In genomic region chr14:74084277-74085046, GRCh38 we compare ENCODE assay signal across 8 cellular contexts. TPM values are rescaled to one million over a fixed set of nuclear protein-coding genes. Genes with fewer than 3 reads are reported as not detected.
DNase-seq lines count a peak whose midpoint lies in the region; ATAC-seq and TF ChIP-seq lines count a peak whose summit lies in the region.

Gene ALDH6A1 (minus strand): TSS chr14:74084453. CDS start chr14:74084394, 59 bp downstream.
Gene LIN52 (plus strand): TSS chr14:74084956. CDS start chr14:74084975, 19 bp downstream.

- DNase-seq in NCI-H128 (lab: John Stamatoyannopoulos, UW; ENCODE audit: unreplicated experiment) (peak; percentile 100), head of caudate nucleus (peak; percentile 95 to 100 (median 99)), osteocyte (ENCODE audit: extremely low spot score, unreplicated experiment) (peak; percentile 100)
- peak; percentile 96 for DNase-seq in activated naive CD8-positive, alpha-beta T cell treated with anti-CD3 and anti-CD28 coated beads, Interleukin-2, amount 10 ng/mL, durations not matched to agents 7 days and 5 days

- H3K27me3 ChIP-seq in SU-DHL-6 (ENCODE audit: low read length) (no peaks in the 10 kb centered on the region), thymus (ENCODE audit: control insufficient read depth, insufficient read depth) (no peaks in the 10 kb centered on the region)

- POLR2A ChIA-PET in activated naive CD8-positive, alpha-beta T cell treated with anti-CD3 and anti-CD28 coated beads, Interleukin-2, amount 10 ng/mL, durations not matched to agents 7 days and 5 days (lab: Charles Lee), result interaction anchor here (1.0 to 1.3 kb wide), 6 partner anchors 65 to 1058 kb away, joined by 3 to 6 read pairs (median 3); partner anchors contain the start of genes ACOT2, BBOF1, ENTPD5 and ZFYVE1

- peak within 1 kb of the TSS; percentile 72 for H3K9ac ChIP-seq in SU-DHL-6 (ENCODE audit: low read length)

- WGBS in thymus, result under 1% methylated on average over 46 of the region's 46 CpGs

- peaks cover 12% of the 10 kb centered on the region for H3K36me3 Mint-ChIP-seq in activated naive CD8-positive, alpha-beta T cell treated with anti-CD3 and anti-CD28 coated beads, Interleukin-2, amount 10 ng/mL, durations not matched to agents 7 days and 5 days
- H3K36me3 Mint-ChIP-seq in osteocyte (ENCODE audit: unreplicated experiment), result no peaks in the 10 kb centered on the region

- intact Hi-C loops in head of caudate nucleus (cut with DNase I), result no loop called here

- peak within 1 kb of the TSS; percentile 94 for H3K4me3 Mint-ChIP-seq in activated naive CD8-positive, alpha-beta T cell treated with anti-CD3 and anti-CD28 coated beads, Interleukin-2, amount 10 ng/mL, durations not matched to agents 7 days and 5 days
- H3K4me3 Mint-ChIP-seq in osteocyte (ENCODE audit: unreplicated experiment), result peak within 1 kb of the TSS; percentile 95

- peak within 1 kb of the TSS; percentile 91 for H3K4me2 ChIP-seq in SU-DHL-6 (ENCODE audit: low read depth, low read length, poor library complexity, severe bottlenecking)

- H3K9me3 ChIP-seq in SU-DHL-6 (ENCODE audit: insufficient read depth, low read length) (no peaks in the 10 kb centered on the region), thymus (ENCODE audit: control insufficient read depth) (no peaks in the 10 kb centered on the region)

- H4K20me1 ChIP-seq in SU-DHL-6 (ENCODE audit: low read depth, low read length), result no peaks in the 10 kb centered on the region

- TF ChIP-seq CTCF in GM12873 (IDR thresholded peaks at IDR 0.05; ENCODE audit: insufficient read depth, low read depth, low read length, missing control alignments), result peak; percentile 14
- no peak for TF ChIP-seq CTCF in SU-DHL-6 (IDR thresholded peaks at IDR 0.05; ENCODE audit: insufficient read depth, low read length, poor library complexity, severe bottlenecking)
- peak; percentile 25 for TF ChIP-seq CTCF in osteocyte (IDR thresholded peaks at IDR 0.05)

- peak; percentile 88 for ATAC-seq in HG02759 (IDR thresholded peaks at IDR 0.05; ENCODE audit: unreplicated experiment)
- peak; percentile 93 for ATAC-seq in activated naive CD8-positive, alpha-beta T cell treated with anti-CD3 and anti-CD28 coated beads, Interleukin-2, amount 10 ng/mL, durations not matched to agents 7 days and 5 days (ENCODE audit: low read depth)

- peaks cover 2% of the 10 kb centered on the region for H3K9me3 Mint-ChIP-seq in activated naive CD8-positive, alpha-beta T cell treated with anti-CD3 and anti-CD28 coated beads, Interleukin-2, amount 10 ng/mL, durations not matched to agents 7 days and 5 days
- no peaks in the 10 kb centered on the region for H3K9me3 Mint-ChIP-seq in osteocyte (ENCODE audit: unreplicated experiment)

- H3F3A ChIP-seq in SU-DHL-6 (ENCODE audit: insufficient read depth), result no peaks in the 10 kb centered on the region

- H3K4me1 Mint-ChIP-seq in activated naive CD8-positive, alpha-beta T cell treated with anti-CD3 and anti-CD28 coated beads, Interleukin-2, amount 10 ng/mL, durations not matched to agents 7 days and 5 days, result peaks cover 23% of the 10 kb centered on the region
- peaks cover 22% of the 10 kb centered on the region for H3K4me1 Mint-ChIP-seq in osteocyte (ENCODE audit: unreplicated experiment)

- H3K79me2 ChIP-seq in SU-DHL-6 (ENCODE audit: insufficient read depth, low read length), result peaks cover 33% of the 10 kb centered on the region

- H2AFZ ChIP-seq in SU-DHL-6 (ENCODE audit: low read depth, low read length, severe bottlenecking), result peak within 1 kb of the TSS; percentile 91

- H3K9me2 ChIP-seq in SU-DHL-6 (replicated peaks; ENCODE audit: insufficient read depth, low read length), result no peaks in the 10 kb centered on the region

- H3K27ac ChIP-seq in SU-DHL-6 (ENCODE audit: low read depth, low read length), result peak within 1 kb of the TSS; percentile 17
- peak within 1 kb of the TSS; percentile 55 for H3K27ac ChIP-seq in thymus (ENCODE audit: low read depth)

- H3K4me1 ChIP-seq in thymus (ENCODE audit: control insufficient read depth, insufficient read depth, low read length), result peaks cover 7% of the 10 kb centered on the region

- H3K4me3 ChIP-seq in SU-DHL-6 (ENCODE audit: insufficient read depth, low read length, poor library complexity, severe bottlenecking) (peak within 1 kb of the TSS; percentile 85), thymus (ENCODE audit: low read length) (peak within 1 kb of the TSS; percentile 66)

- H3K36me3 ChIP-seq in SU-DHL-6 (ENCODE audit: low read length) (no peaks in the 10 kb centered on the region), thymus (ENCODE audit: control insufficient read depth, insufficient read depth) (no peaks in the 10 kb centered on the region)

- H3K27me3 Mint-ChIP-seq in activated naive CD8-positive, alpha-beta T cell treated with anti-CD3 and anti-CD28 coated beads, Interleukin-2, amount 10 ng/mL, durations not matched to agents 7 days and 5 days, result no peaks in the 10 kb centered on the region
- no peaks in the 10 kb centered on the region for H3K27me3 Mint-ChIP-seq in osteocyte (ENCODE audit: unreplicated experiment)

- peak within 1 kb of the TSS; percentile 93 for H3K27ac Mint-ChIP-seq in activated naive CD8-positive, alpha-beta T cell treated with anti-CD3 and anti-CD28 coated beads, Interleukin-2, amount 10 ng/mL, durations not matched to agents 7 days and 5 days
- peak within 1 kb of the TSS; percentile 96 for H3K27ac Mint-ChIP-seq in osteocyte (ENCODE audit: unreplicated experiment)

RNA-seq across cellular contexts. Expression of gene ALDH6A1, which starts in this region (rescaled TPM):
- 10 to 100 TPM; 17.6 to 20.1 TPM for total RNA-seq in activated naive CD8-positive, alpha-beta T cell treated with anti-CD3 and anti-CD28 coated beads, Interleukin-2, amount 10 ng/mL, durations not matched to agents 7 days and 5 days
- 25.6 and 25.7 TPM in 2 replicates for total RNA-seq in osteocyte
- 9.2 TPM for polyA plus RNA-seq in thymus

RNA-seq across cellular contexts. Expression of gene LIN52, which starts in this region (rescaled TPM):
- total RNA-seq in activated naive CD8-positive, alpha-beta T cell treated with anti-CD3 and anti-CD28 coated beads, Interleukin-2, amount 10 ng/mL, durations not matched to agents 7 days and 5 days, result 10 to 100 TPM; 12.0 to 15.0 TPM
- 9.0 and 10.4 TPM in 2 replicates for total RNA-seq in osteocyte
- polyA plus RNA-seq in thymus, result 8.9 TPM

Comparison
In these comparisons a context has a peak if more than half of its experiments do, and no peak if none do; other contexts are left out.
1. Peak in every context shown above with its lines: DNase-seq, ATAC-seq, H3K4me3 ChIP-seq and H3K27ac ChIP-seq.